In genomic region chr1:198373376-198373775, GRCh38 we compare ENCODE assay signal across 28 cellular contexts.
A peak's percentile ranks its signal among the peaks of the same experiment; 100 is the strongest.
DNase-seq lines count a peak whose midpoint lies in the region; ATAC-seq and TF ChIP-seq lines count a peak whose summit lies in the region.
"Had no signal": no experiment of that assay in that cellular context is flagged by ENCODE, and none has a peak within 500 bp of the region (broad histone marks: within the 10 kb centered on the region; RNA-seq: fewer than 3 reads in every experiment).

No MANE protein-coding gene starts in this region.

- H3K27me3 ChIP-seq in adipocyte (replicated peaks; ENCODE audit: control insufficient read depth, insufficient read depth, low read length) (no peaks in the 10 kb centered on the region), adrenal gland (no peaks in the 10 kb centered on the region)
- H3K27me3 ChIP-seq: cardiac muscle cell, heart left ventricle, upper lobe of right lung had no signal

- no peak overlapping the region for H3K4me3 Mint-ChIP-seq in activated CD4-positive, alpha-beta T cell treated with anti-CD3 and anti-CD28 coated beads for 36 hours
- no peak overlapping the region for H3K4me3 Mint-ChIP-seq in stimulated activated effector memory CD8-positive, alpha-beta T cell treated with anti-CD3 and anti-CD28 coated beads, Interleukin-12 subunit alpha, Interleukin-12 subunit beta, amount 100 ng/mL, for 72 hours
- H3K4me3 Mint-ChIP-seq: activated CD8-positive, alpha-beta T cell treated with anti-CD3 and anti-CD28 coated beads for 36 hours; CD4-positive, alpha-beta memory T cell; naive B cell; WTC11 had no signal

- intact Hi-C loops in activated CD4-positive, alpha-beta T cell treated with anti-CD3 and anti-CD28 coated beads for 36 hours (cut with DNase I, micrococcal nuclease), result no loop called here
- intact Hi-C loops in adrenal gland (cut with DNase I), result no loop called here

- no peaks in the 10 kb centered on the region for H3K4me1 ChIP-seq in adipocyte (ENCODE audit: control insufficient read depth, insufficient read depth, low read length)
- H3K4me1 ChIP-seq in adrenal gland (replicated peaks in 1 of 2), result no peaks in the 10 kb centered on the region
- H3K4me1 ChIP-seq: heart left ventricle, upper lobe of right lung had no signal

- no peak overlapping the region for H3K4me3 ChIP-seq in adipocyte (ENCODE audit: low read length)
- no peak overlapping the region for H3K4me3 ChIP-seq in fibroblast of mammary gland (ENCODE audit: control insufficient read depth, low read depth, low read length)
- H3K4me3 ChIP-seq in adrenal gland, result no peak overlapping the region
- H3K4me3 ChIP-seq: cardiac muscle cell, heart left ventricle, skin epidermis, upper lobe of right lung had no signal

- peaks cover 2% of the 10 kb centered on the region for H3K27me3 Mint-ChIP-seq in activated CD4-positive, alpha-beta T cell treated with anti-CD3 and anti-CD28 coated beads for 36 hours
- H3K27me3 Mint-ChIP-seq: activated CD8-positive, alpha-beta T cell treated with anti-CD3 and anti-CD28 coated beads for 36 hours had no signal

- 76 to 89% (median 79%) methylated on average over 3 of the region's 3 CpGs for WGBS in adrenal gland, 4 donors

- H3K9ac ChIP-seq in adipocyte (ENCODE audit: low read length), result no peak overlapping the region

- TF ChIP-seq CTCF in fibroblast of mammary gland (conservative IDR thresholded peaks at IDR 0.05; ENCODE audit: control insufficient read depth, insufficient read depth, low read depth, low read length), result no peak
- TF ChIP-seq CTCF in adrenal gland (IDR thresholded peaks at IDR 0.05), result no peak

- H3K9me3 ChIP-seq in adipocyte (ENCODE audit: control insufficient read depth, low read length), result peaks cover 17% of the 10 kb centered on the region
- no peaks in the 10 kb centered on the region for H3K9me3 ChIP-seq in adrenal gland (replicated peaks in 1 of 3)
- H3K9me3 ChIP-seq: upper lobe of right lung had no signal

- CTCF ChIA-PET in activated CD4-positive, alpha-beta T cell treated with anti-CD3 and anti-CD28 coated beads for 36 hours (lab: Charles Lee), result interaction anchor here (0.8 to 0.9 kb wide), 2 partner anchors 15 to 29 kb away, joined by 3 read pairs; no protein-coding TSS in a partner anchor

- peaks cover 5% of the 10 kb centered on the region for H3K36me3 Mint-ChIP-seq in activated CD4-positive, alpha-beta T cell treated with anti-CD3 and anti-CD28 coated beads for 36 hours (ENCODE audit: low read depth)
- H3K36me3 Mint-ChIP-seq in stimulated activated effector memory CD8-positive, alpha-beta T cell treated with anti-CD3 and anti-CD28 coated beads, Interleukin-12 subunit alpha, Interleukin-12 subunit beta, amount 100 ng/mL, for 72 hours, result no peaks in the 10 kb centered on the region
- H3K36me3 Mint-ChIP-seq: WTC11 had no signal

- TF ChIP-seq POLR2A in adrenal gland (IDR thresholded peaks at IDR 0.05), result no peak

- POLR2A ChIA-PET in activated CD4-positive, alpha-beta T cell treated with anti-CD3 and anti-CD28 coated beads for 36 hours (lab: Charles Lee), result no interaction called here

- no peak for DNase-seq in activated CD4-positive, alpha-beta T cell treated with anti-CD3 and anti-CD28 coated beads for 36 hours
- no peak for DNase-seq in activated CD4-positive, alpha-beta T cell treated with anti-CD3 and anti-CD28 coated beads, Interleukin-2, amount 50 U/mL, for 1 hour
- peak; percentile 34 for DNase-seq in adipocyte (ENCODE audit: low read depth)
- DNase-seq in fibroblast of mammary gland (ENCODE audit: low read depth), result peak; percentile 19
- no peak for DNase-seq in stimulated activated effector memory CD8-positive, alpha-beta T cell treated with anti-CD3 and anti-CD28 coated beads, Interleukin-12 subunit alpha, Interleukin-12 subunit beta, amount 100 ng/mL, for 72 hours (ENCODE audit: low spot score in 2 of 2)
- DNase-seq in iPS-NIHi7 (ENCODE audit: extremely low spot score), result no peak
- DNase-seq in adrenal gland, result no peak
- DNase-seq in inferior parietal cortex (ENCODE audit: extremely low spot score), result no peak
- DNase-seq: 8988T; activated CD8-positive, alpha-beta T cell treated with anti-CD3 and anti-CD28 coated beads for 36 hours; activated effector memory CD4-positive, alpha-beta T cell treated with anti-CD3 and anti-CD28 coated beads, Interleukin-2, amount 50 U/mL, for 16 hours; AML-193; CD4-positive, alpha-beta memory T cell; GDM1; GOT3; heart left ventricle; Karpas-422; naive B cell; NCI-H1048; NCI-H187 treated with DMSO at 0.1 percent for 48 hours; stimulated activated CD4-positive, alpha-beta T cell treated with anti-CD3 and anti-CD28 coated beads, Interleukin-1b, Interleukin-23, amount 100 ng/mL, for 48 hours; substantia nigra; upper lobe of right lung had no signal

- H3K36me3 ChIP-seq in adipocyte (ENCODE audit: control insufficient read depth, insufficient read depth, low read length, severe bottlenecking), result no peaks in the 10 kb centered on the region
- H3K36me3 ChIP-seq in adrenal gland (replicated peaks in 1 of 2), result no peaks in the 10 kb centered on the region
- H3K36me3 ChIP-seq: cardiac muscle cell, heart left ventricle, upper lobe of right lung had no signal

- ATAC-seq in activated CD4-positive, alpha-beta T cell treated with anti-CD3 and anti-CD28 coated beads for 36 hours, result peak; percentile 33
- ATAC-seq in stimulated activated effector memory CD8-positive, alpha-beta T cell treated with anti-CD3 and anti-CD28 coated beads, Interleukin-12 subunit alpha, Interleukin-12 subunit beta, amount 100 ng/mL, for 72 hours, result peak; percentile 57
- ATAC-seq: activated CD8-positive, alpha-beta T cell treated with anti-CD3 and anti-CD28 coated beads for 36 hours; heart left ventricle; left lobe of liver; Right ventricle myocardium inferior; upper lobe of right lung; WTC11 had no signal

- peaks cover 13% of the 10 kb centered on the region for H3K9me3 Mint-ChIP-seq in activated CD4-positive, alpha-beta T cell treated with anti-CD3 and anti-CD28 coated beads for 36 hours (ENCODE audit: low read depth)
- H3K9me3 Mint-ChIP-seq in stimulated activated effector memory CD8-positive, alpha-beta T cell treated with anti-CD3 and anti-CD28 coated beads, Interleukin-12 subunit alpha, Interleukin-12 subunit beta, amount 100 ng/mL, for 72 hours, result peaks cover 7% of the 10 kb centered on the region

- H3K27ac ChIP-seq in adrenal gland, result no peak overlapping the region
- H3K27ac ChIP-seq: cardiac muscle cell, heart left ventricle, skin epidermis, upper lobe of right lung had no signal

- no peak overlapping the region for H3K27ac Mint-ChIP-seq in activated CD4-positive, alpha-beta T cell treated with anti-CD3 and anti-CD28 coated beads for 36 hours
- H3K27ac Mint-ChIP-seq in stimulated activated effector memory CD8-positive, alpha-beta T cell treated with anti-CD3 and anti-CD28 coated beads, Interleukin-12 subunit alpha, Interleukin-12 subunit beta, amount 100 ng/mL, for 72 hours, result no peak overlapping the region
- H3K27ac Mint-ChIP-seq: activated CD8-positive, alpha-beta T cell treated with anti-CD3 and anti-CD28 coated beads for 36 hours; CD4-positive, alpha-beta memory T cell; naive B cell; WTC11 had no signal

- peaks cover 7% of the 10 kb centered on the region for H3K4me1 Mint-ChIP-seq in activated CD4-positive, alpha-beta T cell treated with anti-CD3 and anti-CD28 coated beads for 36 hours
- no peaks in the 10 kb centered on the region for H3K4me1 Mint-ChIP-seq in stimulated activated effector memory CD8-positive, alpha-beta T cell treated with anti-CD3 and anti-CD28 coated beads, Interleukin-12 subunit alpha, Interleukin-12 subunit beta, amount 100 ng/mL, for 72 hours
- H3K4me1 Mint-ChIP-seq: naive B cell, WTC11 had no signal

Comparison
In these comparisons a context has a peak if more than half of its experiments do, and no peak if none do; other contexts are left out.
1. DNase-seq: peak in adipocyte (single experiment) and fibroblast of mammary gland (single experiment); none in activated CD4-positive, alpha-beta T cell treated with anti-CD3 and anti-CD28 coated beads for 36 hours (single experiment), activated CD4-positive, alpha-beta T cell treated with anti-CD3 and anti-CD28 coated beads, Interleukin-2, amount 50 U/mL, for 1 hour (single experiment), stimulated activated effector memory CD8-positive, alpha-beta T cell treated with anti-CD3 and anti-CD28 coated beads, Interleukin-12 subunit alpha, Interleukin-12 subunit beta, amount 100 ng/mL, for 72 hours (0 of 2), iPS-NIHi7 (single experiment), adrenal gland (0 of 7) and inferior parietal cortex (single experiment).